ENCODE assay signal across 1 cellular context in genomic region chr4:158722917-158723793, GRCh38.
TF ChIP-seq lines count a peak whose summit lies in the region.

PPID (minus strand) TSS chr4:158723396; CDS start chr4:158723288, 108 bp downstream.

TF ChIP-seq in K562, 482 proteins besides CTCF, POLR2A, EP300 and RAD21 (continued from another document):
- TF ChIP-seq HMGXB4 (CRISPR knock-in tag; IDR thresholded peaks at IDR 0.05): peak; percentile 71; the same call in 1 of the 2 replicates
- no peak for TF ChIP-seq TAL1 (IDR thresholded peaks at IDR 0.05)
- TF ChIP-seq PHF21A (IDR thresholded peaks at IDR 0.05; ENCODE audit: borderline replicate concordance, low read depth): no peak
- TF ChIP-seq SIN3B (IDR thresholded peaks at IDR 0.05; ENCODE audit: low read depth): peak; percentile 35; the same call in 1 of the 2 replicates
- no peak for TF ChIP-seq IRF2 (CRISPR knock-in tag; IDR thresholded peaks at IDR 0.05)
- peak in 1 of 2 experiments; percentile 52; a peak in 2 of 4 replicates for TF ChIP-seq TRIM24 (IDR thresholded peaks at IDR 0.05)
